8 cellular contexts compared by ENCODE assay signal in the genomic region with DNA sequence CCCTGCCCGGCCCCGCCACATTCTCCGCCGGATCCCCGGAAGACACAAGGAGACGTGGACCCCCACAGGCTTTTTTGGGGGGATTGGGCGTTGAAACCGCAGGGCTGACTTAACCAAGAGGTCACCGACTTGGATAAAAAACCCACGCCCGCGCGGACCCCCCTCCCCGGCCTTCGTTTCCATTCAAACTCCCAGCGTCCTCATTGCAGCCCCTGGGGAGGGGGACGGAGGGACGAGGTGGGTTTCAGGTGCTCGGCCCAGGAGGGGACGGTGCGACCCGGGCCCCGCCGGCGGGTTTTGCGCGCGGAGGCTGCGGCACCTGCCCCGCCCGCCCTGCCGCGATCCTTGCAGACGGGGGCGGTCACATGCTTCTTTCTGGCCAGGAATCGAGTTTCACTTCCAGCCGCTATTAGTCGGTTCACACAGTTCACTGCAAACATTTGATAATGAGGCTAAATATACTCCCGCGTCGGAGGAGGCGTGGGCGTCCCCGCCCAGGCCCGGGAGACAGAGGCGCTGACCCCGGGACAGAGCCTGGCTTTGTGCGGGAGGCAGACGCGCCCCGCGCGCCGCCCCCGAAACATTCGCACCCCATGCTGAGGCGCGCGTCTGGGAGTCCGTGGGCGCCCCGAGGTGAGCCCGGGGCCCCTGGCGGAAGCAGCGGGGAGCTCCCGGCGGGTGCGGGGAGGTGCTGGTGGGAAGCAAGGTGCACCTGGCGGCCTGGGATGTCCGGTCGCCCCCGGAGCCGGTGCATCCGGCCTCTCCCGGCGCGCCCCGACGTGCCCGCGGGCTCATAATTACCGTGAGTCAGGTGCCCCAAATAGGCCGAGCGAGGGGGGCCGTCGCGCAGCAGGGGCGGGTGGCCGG. TPM values are rescaled to one million over a fixed set of nuclear protein-coding genes. Genes with fewer than 3 reads are reported as not detected.
DNase-seq lines count a peak whose midpoint lies in the region; TF ChIP-seq lines count a peak whose summit lies in the region.

No MANE protein-coding gene starts in this region.

- no peaks in the 10 kb centered on the region for H3K9me3 ChIP-seq in adrenal gland (replicated peaks in 1 of 3)

- H3K27me3 ChIP-seq in adrenal gland: peaks cover 26% of the 10 kb centered on the region

- H3K36me3 ChIP-seq in adrenal gland (replicated peaks in 1 of 2): no peaks in the 10 kb centered on the region

- peaks cover 31% of the 10 kb centered on the region in 2 donors for H3K4me1 ChIP-seq in adrenal gland (replicated peaks in 1 of 2)

- H3K4me3 ChIP-seq in adrenal gland (peak overlapping the region in 2 of 4 donors; percentile 23 to 60), iPS-11a (ENCODE audit: low read depth, low read length) (peak overlapping the region; percentile 13), skeletal muscle cell (ENCODE audit: low read depth, low read length) (peak overlapping the region; percentile 32)

- H3K27ac ChIP-seq in adrenal gland: peak overlapping the region in 1 of 5 donors; percentile 42

- DNase-seq in activated CD8-positive, alpha-beta memory T cell treated with anti-CD3 and anti-CD28 coated beads for 24 hours: peak; percentile 74
- DNase-seq in activated CD8-positive, alpha-beta memory T cell treated with anti-CD3 and anti-CD28 coated beads, Interleukin-2, amount 50 U/mL, for 48 hours: no peak
- DNase-seq in MV-4-11 (lab: John Stamatoyannopoulos, UW): peak; percentile 72
- peak in 4 of 7 donors; percentile 43 to 58 (median 53) for DNase-seq in adrenal gland
- no peak for DNase-seq in skeletal muscle cell (ENCODE audit: low read depth)
- no peak for DNase-seq in DMS114 treated with DMSO at 0.1 percent for 48 hours (lab: John Stamatoyannopoulos, UW; ENCODE audit: unreplicated experiment)
- DNase-seq in foreskin melanocyte: no peak

- TF ChIP-seq CTCF in adrenal gland (IDR thresholded peaks at IDR 0.05): peak in 1 of 6 experiments; percentile 11

- intact Hi-C loops in adrenal gland (cut with DNase I): loop anchor here in 1 of 2 donors (10.0 kb wide), 1 partner anchor 58 kb away; no protein-coding TSS in a partner anchor

- 0 to 2% (median 1%) methylated on average over 4 to 89 of the region's 89 CpGs for WGBS in adrenal gland, 4 donors

- TF ChIP-seq POLR2A in adrenal gland (IDR thresholded peaks at IDR 0.05): no peak

RNA-seq across cellular contexts. Expression of gene PDGFA, which starts 2.7 kb away (rescaled TPM):
- 10 to 100 TPM; 10.7 to 28.6 (median 14.2) TPM for total RNA-seq in adrenal gland
- polyA plus RNA-seq in adrenal gland: 10 to 100 TPM in 2 of 3 donors, 1 to 10 TPM in 1; 6.2 to 20.8 (median 11.8) TPM

Comparison
In these comparisons a context has a peak if more than half of its experiments do, and no peak if none do; other contexts are left out.
1. DNase-seq: peak in activated CD8-positive, alpha-beta memory T cell treated with anti-CD3 and anti-CD28 coated beads for 24 hours (single experiment), MV-4-11 (single experiment) and adrenal gland (4 of 7); none in activated CD8-positive, alpha-beta memory T cell treated with anti-CD3 and anti-CD28 coated beads, Interleukin-2, amount 50 U/mL, for 48 hours (single experiment), skeletal muscle cell (single experiment), DMS114 treated with DMSO at 0.1 percent for 48 hours (single experiment) and foreskin melanocyte (single experiment).